24 cellular contexts compared by ENCODE assay signal in genomic region chr17:15332338-15332737, GRCh38. TPM values are rescaled to one million over a fixed set of nuclear protein-coding genes. Genes with fewer than 3 reads are reported as not detected.
DNase-seq lines count a peak whose midpoint lies in the region; ATAC-seq, FAIRE-seq and TF ChIP-seq lines count a peak whose summit lies in the region.
"Had no signal": no experiment of that assay in that cellular context is flagged by ENCODE, and none has a peak within 500 bp of the region (broad histone marks: within the 10 kb centered on the region; RNA-seq: fewer than 3 reads in every experiment).

No MANE protein-coding gene starts in this region.

- peaks cover 3% of the 10 kb centered on the region; the same call in 1 of the 2 replicates for H3K9me3 ChIP-seq in HUES64 (ENCODE audit: insufficient read depth, low read depth, low read length)
- H3K9me3 ChIP-seq in endodermal cell (ENCODE audit: control insufficient read depth, low read length), result no peaks in the 10 kb centered on the region
- H3K9me3 ChIP-seq in left lung, result peaks cover 0 to 7% of the 10 kb centered on the region in 2 donors
- H3K9me3 ChIP-seq in Caco-2, result no peaks in the 10 kb centered on the region
- H3K9me3 ChIP-seq: BE2C had no signal

- H3K4me3 Mint-ChIP-seq in endodermal cell (peak overlapping the region; percentile 1), Caco-2 (ENCODE audit: unreplicated experiment) (no peak overlapping the region)
- H3K4me3 Mint-ChIP-seq: CD4-positive, alpha-beta T cell had no signal

- H3K9me3 Mint-ChIP-seq in endodermal cell (peaks cover 5% of the 10 kb centered on the region), Caco-2 (ENCODE audit: unreplicated experiment) (no peaks in the 10 kb centered on the region)

- POLR2A ChIA-PET in Caco-2 (lab: Charles Lee), result no interaction called here

- no peaks in the 10 kb centered on the region for H3K36me3 Mint-ChIP-seq in endodermal cell (ENCODE audit: low read depth)
- no peaks in the 10 kb centered on the region for H3K36me3 Mint-ChIP-seq in Caco-2 (ENCODE audit: insufficient read depth, unreplicated experiment)

- H3K4me1 Mint-ChIP-seq in endodermal cell (peaks cover 11% of the 10 kb centered on the region), Caco-2 (ENCODE audit: low read depth, unreplicated experiment) (no peaks in the 10 kb centered on the region)

- CTCF ChIA-PET in Caco-2 (lab: Charles Lee), result no interaction called here

- FAIRE-seq in GM19239 (lab: Jason Lieb, UNC), result no peak
- FAIRE-seq: GM12878, HepG2 had no signal

- H3K36me3 ChIP-seq in HUES64 (ENCODE audit: insufficient read depth, low read length) (no peaks in the 10 kb centered on the region), endodermal cell (ENCODE audit: control insufficient read depth, insufficient read depth, low read length) (no peaks in the 10 kb centered on the region), left lung (no peaks in the 10 kb centered on the region), Caco-2 (ENCODE audit: control insufficient read depth, insufficient read depth, low read length) (no peaks in the 10 kb centered on the region)
- H3K36me3 ChIP-seq: BE2C, Peyer's patch had no signal

- no peak overlapping the region for H3K27ac Mint-ChIP-seq in endodermal cell
- no peak overlapping the region for H3K27ac Mint-ChIP-seq in Caco-2 (ENCODE audit: unreplicated experiment)
- H3K27ac Mint-ChIP-seq: CD4-positive, alpha-beta T cell had no signal

- H3K9ac ChIP-seq in HUES64 (ENCODE audit: low read depth, low read length), result no peak overlapping the region
- H3K9ac ChIP-seq in endodermal cell (ENCODE audit: extremely low read depth, low read length, poor library complexity, severe bottlenecking), result no peak overlapping the region
- H3K9ac ChIP-seq: GM23248, KMS-11 had no signal

- H3K27me3 ChIP-seq in HUES64 (ENCODE audit: insufficient read depth, low read length), result no peaks in the 10 kb centered on the region
- H3K27me3 ChIP-seq in endodermal cell (ENCODE audit: control insufficient read depth, insufficient read depth, low read length, poor library complexity, severe bottlenecking), result no peaks in the 10 kb centered on the region
- H3K27me3 ChIP-seq in left lung, result no peaks in the 10 kb centered on the region
- no peaks in the 10 kb centered on the region for H3K27me3 ChIP-seq in Caco-2 (replicated peaks; ENCODE audit: control insufficient read depth, insufficient read depth, low read length)
- H3K27me3 ChIP-seq: BE2C, Peyer's patch had no signal

- ATAC-seq in left lung, result peak; percentile 41
- ATAC-seq: GM12878, HepG2, Right ventricle myocardium inferior had no signal

- H3K4me1 ChIP-seq in HUES64 (ENCODE audit: insufficient read depth, low read length), result peaks cover 19% of the 10 kb centered on the region
- H3K4me1 ChIP-seq in endodermal cell (ENCODE audit: control insufficient read depth, insufficient read depth, low read length), result peaks cover 4% of the 10 kb centered on the region
- H3K4me1 ChIP-seq in left lung, result no peaks in the 10 kb centered on the region
- no peaks in the 10 kb centered on the region for H3K4me1 ChIP-seq in Caco-2
- H3K4me1 ChIP-seq: BE2C, Peyer's patch had no signal

- intact Hi-C loops in left lung (cut with DNase I), result no loop called here
- intact Hi-C loops in Caco-2 (cut with micrococcal nuclease; ENCODE audit: unreplicated experiment), result no loop called here

- H3K27me3 Mint-ChIP-seq in endodermal cell (ENCODE audit: insufficient read depth) (no peaks in the 10 kb centered on the region), Caco-2 (ENCODE audit: insufficient read depth, unreplicated experiment) (no peaks in the 10 kb centered on the region)

- 15% methylated on average over 2 of the region's 6 CpGs for WGBS in HUES64
- WGBS in endodermal cell (ENCODE audit: insufficient coverage in 1 of 2, insufficient read length in 1 of 2), 2 experiments, result 11 to 24% methylated on average over 4 to 5 of the region's 6 CpGs

- TF ChIP-seq CTCF in endodermal cell (conservative IDR thresholded peaks at IDR 0.05) (no peak), left lung (IDR thresholded peaks at IDR 0.05) (no peak), Caco-2 (IDR thresholded peaks at IDR 0.05; ENCODE audit: insufficient read depth in 1 of 2, low read depth in 1 of 2, low read length in 1 of 2, severe bottlenecking in 1 of 2, unreplicated experiment in 1 of 2) (no peak)

- H3K27ac ChIP-seq in HUES64 (ENCODE audit: low read depth, low read length) (no peak overlapping the region; the same call in 1 of the 2 replicates), endodermal cell (ENCODE audit: low read depth, low read length) (no peak overlapping the region), left lung (no peak overlapping the region)
- H3K27ac ChIP-seq: 22Rv1, GM23248, KMS-11, Peyer's patch had no signal

- DNase-seq in DMS153 (lab: John Stamatoyannopoulos, UW) (peak; percentile 14), DMS153 treated with DMSO at 0.1 percent for 48 hours (lab: John Stamatoyannopoulos, UW; ENCODE audit: unreplicated experiment) (no peak), endodermal cell (peak; percentile 90), left lung (no peak), Caco-2 (no peak), SKM-1 (lab: John Stamatoyannopoulos, UW; ENCODE audit: unreplicated experiment) (no peak), GM19239 (ENCODE audit: insufficient read length, low spot score) (no peak)
- DNase-seq: BE2C; Calu3; CD4-positive, alpha-beta T cell; DND-41; GDM1; GM23248; NCI-H1048; NCI-H2107; NCI-H82; Peyer's patch had no signal

- BruUV-seq in Caco-2 (replicated peaks; lab: Mats Ljungman, UMichigan), result no TSS peak

- H3K4me3 ChIP-seq in HUES64 (ENCODE audit: low read length) (peak overlapping the region; percentile 27), endodermal cell (ENCODE audit: low read length) (peak overlapping the region; percentile 8), left lung (no peak overlapping the region), Caco-2 (ENCODE audit: low read depth, low read length) (no peak overlapping the region)
- H3K4me3 ChIP-seq: GM12878, GM23248, Peyer's patch had no signal

RNA-seq across cellular contexts. Expression of gene TEKT3, which starts 9.1 kb away (rescaled TPM):
- polyA plus RNA-seq in HUES64 (2013, experiment 1 of 2), result 0.55 TPM
- 1.2 TPM for polyA plus RNA-seq in HUES64 (2013, experiment 2 of 2)
- total RNA-seq in endodermal cell, result 1 to 10 TPM; 1.1 to 1.6 TPM
- polyA plus RNA-seq in endodermal cell (2013, experiment 1 of 2), result 1.5 TPM
- polyA plus RNA-seq in endodermal cell (2013, experiment 2 of 2), result 1.1 TPM
- 1 to 10 TPM in 1 of 2 donors, under 1 TPM in 1; 0.41 to 1.8 TPM for total RNA-seq in left lung
- 0.43 TPM in 1 of 2 replicates, not detected in the other for total RNA-seq in Caco-2 (2022)
- total RNA-seq: Calu3; CD4-positive, alpha-beta T cell; GM12878; GM23248; MCF 10A had no signal
- polyA plus RNA-seq: GM23248 had no signal

Comparison
In these comparisons a context has a peak if more than half of its experiments do, and no peak if none do; other contexts are left out.
1. DNase-seq: peak in DMS153 (single experiment) and endodermal cell (single experiment); none in DMS153 treated with DMSO at 0.1 percent for 48 hours (single experiment), left lung (0 of 2), Caco-2 (0 of 2), SKM-1 (single experiment) and GM19239 (single experiment).
2. H3K4me3 ChIP-seq: peak in HUES64 (single experiment) and endodermal cell (single experiment); none in left lung (0 of 2) and Caco-2 (single experiment).